ENCODE assay signal across 22 cellular contexts in the genomic region with DNA sequence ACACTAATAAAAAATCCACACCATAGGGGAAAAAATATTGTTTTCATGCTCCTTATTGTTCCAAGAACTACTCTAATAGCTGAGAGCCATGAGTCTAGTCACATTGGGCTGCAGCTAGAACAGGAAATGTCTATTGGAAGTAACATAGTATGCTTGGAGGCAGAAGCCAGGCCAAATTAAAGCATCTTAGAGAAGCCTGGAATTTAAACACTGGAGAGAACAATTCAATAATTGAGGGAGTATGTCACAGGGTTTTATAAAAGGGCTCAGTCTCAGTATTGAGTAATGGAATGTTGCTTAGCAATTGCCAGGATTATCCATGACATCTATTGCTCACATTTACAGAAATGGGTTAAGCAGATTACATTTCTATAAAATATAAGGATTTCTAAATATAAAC.
DNase-seq lines count a peak whose midpoint lies in the region; ATAC-seq and TF ChIP-seq lines count a peak whose summit lies in the region.
"Had no signal": no experiment of that assay in that cellular context is flagged by ENCODE, and none has a peak within 500 bp of the region (broad histone marks: within the 10 kb centered on the region; RNA-seq: fewer than 3 reads in every experiment).

No MANE protein-coding gene starts in this region.

- H3K9me3 ChIP-seq in HAP-1 (no peaks in the 10 kb centered on the region), upper lobe of left lung (no peaks in the 10 kb centered on the region)
- H3K9me3 ChIP-seq: Peyer's patch had no signal

- no peaks in the 10 kb centered on the region for H3K4me1 ChIP-seq in HAP-1
- H3K4me1 ChIP-seq in upper lobe of left lung, result peaks cover 0 to 8% (median 0%) of the 10 kb centered on the region in 4 donors

- in situ Hi-C loops in HAP-1 (cut with MboI; ENCODE audit: low sequenced_read_pairs), result no loop called here

- DNase-seq in EH (ENCODE audit: low read depth) (peak; percentile 44), amniotic epithelial cell (ENCODE audit: low read depth) (peak; percentile 11), iris pigment epithelial cell (ENCODE audit: low read depth) (peak; percentile 47), HAP-1 (ENCODE audit: low spot score in 2 of 2) (no peak), upper lobe of left lung (no peak), activated gamma-delta T cell treated with Interleukin-2 at 50 U/mL for 16 hours (no peak)
- DNase-seq: AML-193; C1 segment of cervical spinal cord; CD8-positive, alpha-beta T cell; DMS53; H9; NCI-H1105; NCI-H146; NCI-H2029; NCI-H226; NCI-H510A treated with DMSO at 0.1 percent for 48 hours; NCI-H774; Peyer's patch; T-helper 1 cell had no signal

- H3K27ac ChIP-seq in upper lobe of left lung, result no peak overlapping the region
- H3K27ac ChIP-seq: KMS-11, Peyer's patch had no signal

- H3K36me3 ChIP-seq in HAP-1 (replicated peaks), result no peaks in the 10 kb centered on the region
- no peaks in the 10 kb centered on the region for H3K36me3 ChIP-seq in upper lobe of left lung
- H3K36me3 ChIP-seq: Peyer's patch had no signal

- no peaks in the 10 kb centered on the region; the same call in 1 of the 2 replicates for H3K27me3 ChIP-seq in HAP-1 (ENCODE audit: low read depth)
- H3K27me3 ChIP-seq in upper lobe of left lung, result no peaks in the 10 kb centered on the region
- H3K27me3 ChIP-seq: Peyer's patch had no signal

- no peak for TF ChIP-seq EP300 in upper lobe of left lung (IDR thresholded peaks at IDR 0.05)

- H3K4me3 ChIP-seq in HAP-1 (no peak overlapping the region), upper lobe of left lung (no peak overlapping the region)
- H3K4me3 ChIP-seq: GM12878, Peyer's patch had no signal

- no peak for ATAC-seq in upper lobe of left lung (ENCODE audit: low FRiP score in 2 of 2)
- ATAC-seq in HG03469 (IDR thresholded peaks at IDR 0.05; ENCODE audit: unreplicated experiment), result no peak
- ATAC-seq: CD8-positive, alpha-beta T cell; GM12878 had no signal

- TF ChIP-seq CTCF in upper lobe of left lung (IDR thresholded peaks at IDR 0.05), result no peak

- TF ChIP-seq POLR2A in upper lobe of left lung (IDR thresholded peaks at IDR 0.05), result no peak

Comparison
In these comparisons a context has a peak if more than half of its experiments do, and no peak if none do; other contexts are left out.
1. DNase-seq: peak in EH (single experiment), amniotic epithelial cell (single experiment) and iris pigment epithelial cell (single experiment); none in HAP-1 (0 of 2), upper lobe of left lung (0 of 2) and activated gamma-delta T cell treated with Interleukin-2 at 50 U/mL for 16 hours (single experiment).